16 cellular contexts compared by ENCODE assay signal in genomic region chr2:82001614-82002013, GRCh38.
DNase-seq lines count a peak whose midpoint lies in the region; ATAC-seq and TF ChIP-seq lines count a peak whose summit lies in the region.
"Had no signal": no experiment of that assay in that cellular context is flagged by ENCODE, and none has a peak within 500 bp of the region (broad histone marks: within the 10 kb centered on the region; RNA-seq: fewer than 3 reads in every experiment).

No MANE protein-coding gene starts in this region.

- no peaks in the 10 kb centered on the region for H3K27me3 ChIP-seq in MM.1S (replicated peaks; ENCODE audit: insufficient read depth, low read length)
- no peaks in the 10 kb centered on the region for H3K27me3 ChIP-seq in OCI-LY3 (ENCODE audit: low read depth, low read length)
- H3K27me3 ChIP-seq in mesendoderm (ENCODE audit: insufficient read depth, low read length, poor library complexity): no peaks in the 10 kb centered on the region
- H3K27me3 ChIP-seq: BLaER1 treated with 17β-estradiol and CSF1 and Interleukin-3, amounts not matched to agents 10 nM and 100 nM had no signal

- CTCF ChIA-PET in RWPE1 (lab: Yijun Ruan, JAX): no interaction called here

- H4K5ac ChIP-seq in mesendoderm (ENCODE audit: low read length): no peak overlapping the region

- no peaks in the 10 kb centered on the region for H3K9me3 ChIP-seq in MM.1S (replicated peaks; ENCODE audit: insufficient read depth, low read length)
- no peaks in the 10 kb centered on the region for H3K9me3 ChIP-seq in OCI-LY3 (ENCODE audit: insufficient read depth, low read length)
- H3K9me3 ChIP-seq: BLaER1 treated with 17β-estradiol and CSF1 and Interleukin-3, amounts not matched to agents 10 nM and 100 nM; Caco-2 had no signal

- no peak overlapping the region for H3K27ac ChIP-seq in MM.1S (ENCODE audit: low read length)
- H3K27ac ChIP-seq in OCI-LY3 (ENCODE audit: low read length): no peak overlapping the region
- peak overlapping the region; percentile 81 for H3K27ac ChIP-seq in mesendoderm (ENCODE audit: low read depth, low read length)
- H3K27ac ChIP-seq in RWPE1: no peak overlapping the region
- H3K27ac ChIP-seq: 22Rv1; A549; BLaER1 treated with 17β-estradiol and CSF1 and Interleukin-3, amounts not matched to agents 10 nM and 100 nM; C4-2B had no signal

- H3K23ac ChIP-seq in mesendoderm (ENCODE audit: low read length): no peak overlapping the region

- POLR2A ChIA-PET in RWPE1 (lab: Yijun Ruan, JAX; ENCODE audit: low non-redundant PET): no interaction called here

- H3K4ac ChIP-seq in mesendoderm (ENCODE audit: low read depth, low read length): no peak overlapping the region

- no peaks in the 10 kb centered on the region for H3F3A ChIP-seq in MM.1S (ENCODE audit: insufficient read depth, low read length)

- H3K18ac ChIP-seq in mesendoderm (ENCODE audit: low read length): peak overlapping the region; percentile 99

- no peaks in the 10 kb centered on the region for H3K79me1 ChIP-seq in mesendoderm (ENCODE audit: low read length)

- no peak for TF ChIP-seq CTCF in MM.1S (IDR thresholded peaks at IDR 0.05; ENCODE audit: low read length)
- no peak for TF ChIP-seq CTCF in OCI-LY3 (IDR thresholded peaks at IDR 0.05; ENCODE audit: low read depth, low read length)
- no peak for TF ChIP-seq CTCF in RWPE1 (conservative IDR thresholded peaks at IDR 0.05; ENCODE audit: low read depth)

- H3K4me3 ChIP-seq in MM.1S (ENCODE audit: low read length) (no peak overlapping the region), OCI-LY3 (ENCODE audit: low read length) (no peak overlapping the region), mesendoderm (ENCODE audit: low read length) (no peak overlapping the region)
- H3K4me3 ChIP-seq: A549; BLaER1 treated with 17β-estradiol and CSF1 and Interleukin-3, amounts not matched to agents 10 nM and 100 nM had no signal

- H2BK5ac ChIP-seq in mesendoderm (ENCODE audit: low read length): no peak overlapping the region

- H2BK15ac ChIP-seq in mesendoderm (replicated peaks; ENCODE audit: low read depth): no peak overlapping the region

- H3K9me2 ChIP-seq in MM.1S (replicated peaks; ENCODE audit: insufficient read depth, low read length): no peaks in the 10 kb centered on the region

- H3K36me3 ChIP-seq in MM.1S (replicated peaks; ENCODE audit: insufficient read depth, low read length): no peaks in the 10 kb centered on the region
- no peaks in the 10 kb centered on the region for H3K36me3 ChIP-seq in OCI-LY3 (replicated peaks; ENCODE audit: low read depth, low read length)
- H3K36me3 ChIP-seq in mesendoderm (ENCODE audit: control insufficient read depth, insufficient read depth, low read length): no peaks in the 10 kb centered on the region
- H3K36me3 ChIP-seq: BLaER1 treated with 17β-estradiol and CSF1 and Interleukin-3, amounts not matched to agents 10 nM and 100 nM had no signal

- H2AK5ac ChIP-seq in mesendoderm (ENCODE audit: low read length): peak overlapping the region; percentile 53

- H3K4me2 ChIP-seq in MM.1S (ENCODE audit: low read depth, low read length): peak overlapping the region; percentile 13; the same call in 1 of the 2 replicates
- peak overlapping the region; percentile 23 for H3K4me2 ChIP-seq in OCI-LY3 (ENCODE audit: low read length)
- H3K4me2 ChIP-seq in mesendoderm (ENCODE audit: low read length): no peak overlapping the region
- H3K4me2 ChIP-seq: A549; BLaER1 treated with 17β-estradiol and CSF1 and Interleukin-3, amounts not matched to agents 10 nM and 100 nM had no signal

- no peak overlapping the region for H3K9ac ChIP-seq in MM.1S (ENCODE audit: low read length)
- H3K9ac ChIP-seq in OCI-LY3 (ENCODE audit: low read length): no peak overlapping the region
- H3K9ac ChIP-seq in mesendoderm (ENCODE audit: low read length): no peak overlapping the region
- H3K9ac ChIP-seq: BLaER1 treated with 17β-estradiol and CSF1 and Interleukin-3, amounts not matched to agents 10 nM and 100 nM had no signal

- H4K8ac ChIP-seq in mesendoderm (ENCODE audit: low read depth, low read length): no peak overlapping the region

- H3K79me2 ChIP-seq in MM.1S (ENCODE audit: low read length) (no peaks in the 10 kb centered on the region), OCI-LY3 (ENCODE audit: low read length) (no peaks in the 10 kb centered on the region), mesendoderm (ENCODE audit: control insufficient read depth, insufficient read depth, low read length) (no peaks in the 10 kb centered on the region)

- H2BK120ac ChIP-seq in mesendoderm (ENCODE audit: low read depth, low read length): no peak overlapping the region

- ATAC-seq in GM21447 (IDR thresholded peaks at IDR 0.05; ENCODE audit: unreplicated experiment): no peak
- ATAC-seq: A549; CD8-positive, alpha-beta T cell had no signal

- peak overlapping the region; percentile 58 for H3K56ac ChIP-seq in mesendoderm (ENCODE audit: low read length)

- DNase-seq in MM.1S (peak; percentile 74), mesendoderm (no peak), RWPE1 (ENCODE audit: low spot score) (no peak)
- DNase-seq: AML-193; Caco-2; Calu3; CD4-positive, alpha-beta T cell; CD8-positive, alpha-beta T cell; DMS79 treated with DMSO at 0.1 percent for 48 hours; GF-D8 had no signal

- no peaks in the 10 kb centered on the region for H4K20me1 ChIP-seq in MM.1S (ENCODE audit: insufficient read depth, low read length)
- H4K20me1 ChIP-seq in OCI-LY3 (ENCODE audit: insufficient read depth, low read length): no peaks in the 10 kb centered on the region
- H4K20me1 ChIP-seq: BLaER1 treated with 17β-estradiol and CSF1 and Interleukin-3, amounts not matched to agents 10 nM and 100 nM had no signal

- peaks cover 7% of the 10 kb centered on the region for H3K4me1 ChIP-seq in MM.1S (ENCODE audit: low read length)
- H3K4me1 ChIP-seq in OCI-LY3 (ENCODE audit: low read length): peaks cover 11% of the 10 kb centered on the region
- H3K4me1 ChIP-seq in mesendoderm (ENCODE audit: control insufficient read depth, low read depth, low read length): peaks cover 7% of the 10 kb centered on the region
- H3K4me1 ChIP-seq: A549; BLaER1 treated with 17β-estradiol and CSF1 and Interleukin-3, amounts not matched to agents 10 nM and 100 nM; Caco-2 had no signal

- WGBS in mesendoderm (ENCODE audit: extremely low coverage, insufficient coverage, low lambda C conversion rate): no CpG with 5 or more reads among the region's 4 CpGs

- H2AFZ ChIP-seq in MM.1S (ENCODE audit: low read length): no peak overlapping the region
- H2AFZ ChIP-seq in OCI-LY3 (ENCODE audit: low read depth, low read length): no peak overlapping the region
